2 cellular contexts compared by ENCODE assay signal in the genomic region with DNA sequence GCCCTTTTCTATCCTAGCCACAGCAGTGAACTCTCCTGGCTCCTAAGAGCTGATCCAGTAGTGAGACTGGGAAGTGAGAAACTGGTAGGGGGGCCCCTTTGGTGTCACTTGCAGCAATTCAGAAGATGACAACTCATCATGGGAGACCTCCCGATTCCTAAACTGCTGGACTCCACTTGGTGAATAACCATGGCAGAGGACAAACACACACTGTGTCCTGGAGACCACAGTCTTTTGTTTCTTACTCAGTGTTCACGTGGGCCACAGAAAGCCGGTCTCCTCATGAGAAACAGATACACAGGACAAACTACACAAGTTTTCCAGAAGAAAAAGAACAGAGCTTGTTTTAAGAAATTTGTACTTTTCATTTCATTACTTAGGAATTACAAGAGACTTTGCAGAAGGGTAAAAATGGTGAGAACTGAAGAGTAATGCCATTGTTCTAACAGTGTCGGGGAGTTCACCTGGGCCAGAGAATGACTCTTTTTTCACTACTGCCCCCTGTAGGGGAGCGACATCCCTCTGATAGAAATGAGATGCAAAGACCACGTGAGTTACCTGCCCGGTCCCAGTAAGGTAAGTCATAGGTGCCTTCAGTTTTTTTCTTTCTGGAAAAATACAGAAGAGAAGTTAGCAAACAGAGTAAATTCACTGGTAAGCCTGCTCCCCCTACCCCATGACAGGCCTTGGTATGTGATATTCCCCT.
TF ChIP-seq lines count a peak whose summit lies in the region.

No MANE protein-coding gene starts in this region.

TF ChIP-seq in GM23338, 12 proteins besides CTCF, POLR2A, EP300 and RAD21:
- TF ChIP-seq POLR2AphosphoS5 (IDR thresholded peaks at IDR 0.05; ENCODE audit: low read depth) (no peak), ZNF114 (CRISPR knock-in tag; IDR thresholded peaks at IDR 0.05) (no peak), ZNF331 (CRISPR knock-in tag; IDR thresholded peaks at IDR 0.05; ENCODE audit: low read depth) (no peak), NANOG (IDR thresholded peaks at IDR 0.05; ENCODE audit: borderline replicate concordance) (no peak), EZH2phosphoT487 (IDR thresholded peaks at IDR 0.05; ENCODE audit: unreplicated experiment) (no peak)
- TF ChIP-seq, protein P1, sequence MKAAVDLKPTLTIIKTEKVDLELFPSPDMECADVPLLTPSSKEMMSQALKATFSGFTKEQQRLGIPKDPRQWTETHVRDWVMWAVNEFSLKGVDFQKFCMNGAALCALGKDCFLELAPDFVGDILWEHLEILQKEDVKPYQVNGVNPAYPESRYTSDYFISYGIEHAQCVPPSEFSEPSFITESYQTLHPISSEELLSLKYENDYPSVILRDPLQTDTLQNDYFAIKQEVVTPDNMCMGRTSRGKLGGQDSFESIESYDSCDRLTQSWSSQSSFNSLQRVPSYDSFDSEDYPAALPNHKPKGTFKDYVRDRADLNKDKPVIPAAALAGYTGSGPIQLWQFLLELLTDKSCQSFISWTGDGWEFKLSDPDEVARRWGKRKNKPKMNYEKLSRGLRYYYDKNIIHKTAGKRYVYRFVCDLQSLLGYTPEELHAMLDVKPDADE (IDR thresholded peaks at IDR 0.05) = no peak
- TF ChIP-seq, protein P2, sequence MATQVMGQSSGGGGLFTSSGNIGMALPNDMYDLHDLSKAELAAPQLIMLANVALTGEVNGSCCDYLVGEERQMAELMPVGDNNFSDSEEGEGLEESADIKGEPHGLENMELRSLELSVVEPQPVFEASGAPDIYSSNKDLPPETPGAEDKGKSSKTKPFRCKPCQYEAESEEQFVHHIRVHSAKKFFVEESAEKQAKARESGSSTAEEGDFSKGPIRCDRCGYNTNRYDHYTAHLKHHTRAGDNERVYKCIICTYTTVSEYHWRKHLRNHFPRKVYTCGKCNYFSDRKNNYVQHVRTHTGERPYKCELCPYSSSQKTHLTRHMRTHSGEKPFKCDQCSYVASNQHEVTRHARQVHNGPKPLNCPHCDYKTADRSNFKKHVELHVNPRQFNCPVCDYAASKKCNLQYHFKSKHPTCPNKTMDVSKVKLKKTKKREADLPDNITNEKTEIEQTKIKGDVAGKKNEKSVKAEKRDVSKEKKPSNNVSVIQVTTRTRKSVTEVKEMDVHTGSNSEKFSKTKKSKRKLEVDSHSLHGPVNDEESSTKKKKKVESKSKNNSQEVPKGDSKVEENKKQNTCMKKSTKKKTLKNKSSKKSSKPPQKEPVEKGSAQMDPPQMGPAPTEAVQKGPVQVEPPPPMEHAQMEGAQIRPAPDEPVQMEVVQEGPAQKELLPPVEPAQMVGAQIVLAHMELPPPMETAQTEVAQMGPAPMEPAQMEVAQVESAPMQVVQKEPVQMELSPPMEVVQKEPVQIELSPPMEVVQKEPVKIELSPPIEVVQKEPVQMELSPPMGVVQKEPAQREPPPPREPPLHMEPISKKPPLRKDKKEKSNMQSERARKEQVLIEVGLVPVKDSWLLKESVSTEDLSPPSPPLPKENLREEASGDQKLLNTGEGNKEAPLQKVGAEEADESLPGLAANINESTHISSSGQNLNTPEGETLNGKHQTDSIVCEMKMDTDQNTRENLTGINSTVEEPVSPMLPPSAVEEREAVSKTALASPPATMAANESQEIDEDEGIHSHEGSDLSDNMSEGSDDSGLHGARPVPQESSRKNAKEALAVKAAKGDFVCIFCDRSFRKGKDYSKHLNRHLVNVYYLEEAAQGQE (IDR thresholded peaks at IDR 0.05; ENCODE audit: unreplicated experiment) = no peak
- TF ChIP-seq, protein P3, sequence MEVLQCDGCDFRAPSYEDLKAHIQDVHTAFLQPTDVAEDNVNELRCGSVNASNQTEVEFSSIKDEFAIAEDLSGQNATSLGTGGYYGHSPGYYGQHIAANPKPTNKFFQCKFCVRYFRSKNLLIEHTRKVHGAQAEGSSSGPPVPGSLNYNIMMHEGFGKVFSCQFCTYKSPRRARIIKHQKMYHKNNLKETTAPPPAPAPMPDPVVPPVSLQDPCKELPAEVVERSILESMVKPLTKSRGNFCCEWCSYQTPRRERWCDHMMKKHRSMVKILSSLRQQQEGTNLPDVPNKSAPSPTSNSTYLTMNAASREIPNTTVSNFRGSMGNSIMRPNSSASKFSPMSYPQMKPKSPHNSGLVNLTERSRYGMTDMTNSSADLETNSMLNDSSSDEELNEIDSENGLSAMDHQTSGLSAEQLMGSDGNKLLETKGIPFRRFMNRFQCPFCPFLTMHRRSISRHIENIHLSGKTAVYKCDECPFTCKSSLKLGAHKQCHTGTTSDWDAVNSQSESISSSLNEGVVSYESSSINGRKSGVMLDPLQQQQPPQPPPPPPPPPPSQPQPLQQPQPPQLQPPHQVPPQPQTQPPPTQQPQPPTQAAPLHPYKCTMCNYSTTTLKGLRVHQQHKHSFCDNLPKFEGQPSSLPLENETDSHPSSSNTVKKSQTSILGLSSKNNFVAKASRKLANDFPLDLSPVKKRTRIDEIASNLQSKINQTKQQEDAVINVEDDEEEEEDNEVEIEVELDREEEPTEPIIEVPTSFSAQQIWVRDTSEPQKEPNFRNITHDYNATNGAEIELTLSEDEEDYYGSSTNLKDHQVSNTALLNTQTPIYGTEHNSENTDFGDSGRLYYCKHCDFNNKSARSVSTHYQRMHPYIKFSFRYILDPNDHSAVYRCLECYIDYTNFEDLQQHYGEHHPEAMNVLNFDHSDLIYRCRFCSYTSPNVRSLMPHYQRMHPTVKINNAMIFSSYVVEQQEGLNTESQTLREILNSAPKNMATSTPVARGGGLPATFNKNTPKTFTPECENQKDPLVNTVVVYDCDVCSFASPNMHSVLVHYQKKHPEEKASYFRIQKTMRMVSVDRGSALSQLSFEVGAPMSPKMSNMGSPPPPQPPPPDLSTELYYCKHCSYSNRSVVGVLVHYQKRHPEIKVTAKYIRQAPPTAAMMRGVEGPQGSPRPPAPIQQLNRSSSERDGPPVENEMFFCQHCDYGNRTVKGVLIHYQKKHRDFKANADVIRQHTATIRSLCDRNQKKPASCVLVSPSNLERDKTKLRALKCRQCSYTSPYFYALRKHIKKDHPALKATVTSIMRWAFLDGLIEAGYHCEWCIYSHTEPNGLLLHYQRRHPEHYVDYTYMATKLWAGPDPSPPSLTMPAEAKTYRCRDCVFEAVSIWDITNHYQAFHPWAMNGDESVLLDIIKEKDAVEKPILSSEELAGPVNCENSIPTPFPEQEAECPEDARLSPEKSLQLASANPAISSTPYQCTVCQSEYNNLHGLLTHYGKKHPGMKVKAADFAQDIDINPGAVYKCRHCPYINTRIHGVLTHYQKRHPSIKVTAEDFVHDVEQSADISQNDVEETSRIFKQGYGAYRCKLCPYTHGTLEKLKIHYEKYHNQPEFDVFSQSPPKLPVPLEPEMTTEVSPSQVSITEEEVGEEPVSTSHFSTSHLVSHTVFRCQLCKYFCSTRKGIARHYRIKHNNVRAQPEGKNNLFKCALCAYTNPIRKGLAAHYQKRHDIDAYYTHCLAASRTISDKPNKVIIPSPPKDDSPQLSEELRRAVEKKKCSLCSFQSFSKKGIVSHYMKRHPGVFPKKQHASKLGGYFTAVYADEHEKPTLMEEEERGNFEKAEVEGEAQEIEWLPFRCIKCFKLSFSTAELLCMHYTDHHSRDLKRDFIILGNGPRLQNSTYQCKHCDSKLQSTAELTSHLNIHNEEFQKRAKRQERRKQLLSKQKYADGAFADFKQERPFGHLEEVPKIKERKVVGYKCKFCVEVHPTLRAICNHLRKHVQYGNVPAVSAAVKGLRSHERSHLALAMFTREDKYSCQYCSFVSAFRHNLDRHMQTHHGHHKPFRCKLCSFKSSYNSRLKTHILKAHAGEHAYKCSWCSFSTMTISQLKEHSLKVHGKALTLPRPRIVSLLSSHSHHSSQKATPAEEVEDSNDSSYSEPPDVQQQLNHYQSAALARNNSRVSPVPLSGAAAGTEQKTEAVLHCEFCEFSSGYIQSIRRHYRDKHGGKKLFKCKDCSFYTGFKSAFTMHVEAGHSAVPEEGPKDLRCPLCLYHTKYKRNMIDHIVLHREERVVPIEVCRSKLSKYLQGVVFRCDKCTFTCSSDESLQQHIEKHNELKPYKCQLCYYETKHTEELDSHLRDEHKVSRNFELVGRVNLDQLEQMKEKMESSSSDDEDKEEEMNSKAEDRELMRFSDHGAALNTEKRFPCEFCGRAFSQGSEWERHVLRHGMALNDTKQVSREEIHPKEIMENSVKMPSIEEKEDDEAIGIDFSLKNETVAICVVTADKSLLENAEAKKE (CRISPR knock-in tag; IDR thresholded peaks at IDR 0.05) = no peak
TF ChIP-seq in GM23338: peak in this region for 0.

TF ChIP-seq in GM12878, 131 proteins besides CTCF, POLR2A, EP300 and RAD21:
- TF ChIP-seq SREBF2 (IDR thresholded peaks at IDR 0.05; ENCODE audit: low read length) = no peak
- TF ChIP-seq, protein P4, sequence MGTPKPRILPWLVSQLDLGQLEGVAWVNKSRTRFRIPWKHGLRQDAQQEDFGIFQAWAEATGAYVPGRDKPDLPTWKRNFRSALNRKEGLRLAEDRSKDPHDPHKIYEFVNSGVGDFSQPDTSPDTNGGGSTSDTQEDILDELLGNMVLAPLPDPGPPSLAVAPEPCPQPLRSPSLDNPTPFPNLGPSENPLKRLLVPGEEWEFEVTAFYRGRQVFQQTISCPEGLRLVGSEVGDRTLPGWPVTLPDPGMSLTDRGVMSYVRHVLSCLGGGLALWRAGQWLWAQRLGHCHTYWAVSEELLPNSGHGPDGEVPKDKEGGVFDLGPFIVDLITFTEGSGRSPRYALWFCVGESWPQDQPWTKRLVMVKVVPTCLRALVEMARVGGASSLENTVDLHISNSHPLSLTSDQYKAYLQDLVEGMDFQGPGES (IDR thresholded peaks at IDR 0.05) = no peak
- TF ChIP-seq ATF3 (IDR thresholded peaks at IDR 0.05; ENCODE audit: borderline replicate concordance, extremely low read depth, low read depth, low read length) = no peak
- no peak for TF ChIP-seq RAD51 (IDR thresholded peaks at IDR 0.05)
- no peak for TF ChIP-seq SMC3 (IDR thresholded peaks at IDR 0.05; ENCODE audit: borderline replicate concordance, low read length)
- no peak for TF ChIP-seq NBN (IDR thresholded peaks at IDR 0.05)
- TF ChIP-seq ZBTB40 (IDR thresholded peaks at IDR 0.05; ENCODE audit: borderline replicate concordance) = no peak
